ENCODE assay signal across 19 cellular contexts in the genomic region with DNA sequence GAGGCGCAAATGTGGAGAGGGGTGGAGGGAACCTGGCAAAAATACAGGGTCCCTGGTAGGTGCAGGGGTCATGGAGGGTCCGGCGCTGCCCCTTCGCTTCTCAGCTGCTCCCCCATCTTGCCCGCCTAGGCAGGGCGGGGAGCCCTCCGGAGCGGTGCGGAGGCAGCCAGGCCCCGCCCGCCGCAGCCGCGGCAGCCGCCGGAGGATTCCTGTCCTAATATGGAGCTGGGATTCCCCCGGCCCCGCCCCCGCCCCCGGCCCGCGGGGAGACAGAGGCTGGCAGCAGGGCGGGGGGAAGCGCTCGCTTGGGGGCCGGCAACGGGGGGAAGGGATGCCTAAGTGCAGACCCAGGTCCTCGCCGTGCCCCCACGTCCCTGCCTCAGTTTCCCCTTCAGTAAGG. TPM values are rescaled to one million over a fixed set of nuclear protein-coding genes. Genes with fewer than 3 reads are reported as not detected.
DNase-seq lines count a peak whose midpoint lies in the region; ATAC-seq and TF ChIP-seq lines count a peak whose summit lies in the region.
"Had no signal": no experiment of that assay in that cellular context is flagged by ENCODE, and none has a peak within 500 bp of the region (broad histone marks: within the 10 kb centered on the region; RNA-seq: fewer than 3 reads in every experiment).

No MANE protein-coding gene starts in this region.

- H3K27ac Mint-ChIP-seq in activated CD4-positive, alpha-beta T cell treated with anti-CD3 and anti-CD28 coated beads for 36 hours = no peak overlapping the region
- H3K27ac Mint-ChIP-seq: stimulated activated effector memory CD8-positive, alpha-beta T cell treated with anti-CD3 and anti-CD28 coated beads, Interleukin-12 subunit alpha, Interleukin-12 subunit beta, amount 100 ng/mL, for 72 hours; T-helper 17 cell had no signal

- no peak for TF ChIP-seq CTCF in dorsolateral prefrontal cortex (IDR thresholded peaks at IDR 0.05 in 54 of 56, conservative IDR thresholded peaks at IDR 0.05 in 2 of 56; ENCODE audit: low read depth in 1 of 56, partially characterized antibody in 56 of 56)

- H3K9me3 Mint-ChIP-seq in activated CD4-positive, alpha-beta T cell treated with anti-CD3 and anti-CD28 coated beads for 36 hours (ENCODE audit: low read depth) = peaks cover 6% of the 10 kb centered on the region

- intact Hi-C loops in activated CD4-positive, alpha-beta T cell treated with anti-CD3 and anti-CD28 coated beads for 36 hours (cut with DNase I, micrococcal nuclease) = loop anchor here in 1 of 2 experiments (2.0 to 5.0 kb wide), 2 partner anchors 197 to 422 kb away; partner anchors contain the start of genes RBM14 and RCE1
- intact Hi-C loops in dorsolateral prefrontal cortex (cut with DNase I) = loop anchor here in 1 of 2 donors (10.0 kb wide), 1 partner anchor 425 kb away; the partner anchor contains the start of gene RCE1
- intact Hi-C loops in posterior cingulate gyrus (cut with DNase I) = no loop called here

- CTCF ChIA-PET in activated CD4-positive, alpha-beta T cell treated with anti-CD3 and anti-CD28 coated beads for 36 hours (lab: Charles Lee) = interaction anchor here (0.9 to 1.6 kb wide), 3 partner anchors 20 to 35 kb away, joined by 3 to 5 read pairs (median 5); no protein-coding TSS in a partner anchor

- peaks cover 33% of the 10 kb centered on the region for H3K4me1 Mint-ChIP-seq in activated CD4-positive, alpha-beta T cell treated with anti-CD3 and anti-CD28 coated beads for 36 hours
- H3K4me1 Mint-ChIP-seq: T-helper 17 cell had no signal

- H3K4me3 Mint-ChIP-seq in activated CD4-positive, alpha-beta T cell treated with anti-CD3 and anti-CD28 coated beads for 36 hours = no peak overlapping the region
- H3K4me3 Mint-ChIP-seq: stimulated activated effector memory CD8-positive, alpha-beta T cell treated with anti-CD3 and anti-CD28 coated beads, Interleukin-12 subunit alpha, Interleukin-12 subunit beta, amount 100 ng/mL, for 72 hours; T-helper 17 cell had no signal

- DNase-seq in activated CD4-positive, alpha-beta T cell treated with anti-CD3 and anti-CD28 coated beads for 36 hours = peak; percentile 42
- no peak for DNase-seq in activated CD4-positive, alpha-beta T cell treated with anti-CD3 and anti-CD28 coated beads for 1 hour
- DNase-seq in NCI-H2171 (lab: John Stamatoyannopoulos, UW) (peak; percentile 68), dorsolateral prefrontal cortex (peak in 7 of 10 donors; percentile 33 to 80 (median 46)), posterior cingulate gyrus (peak in 7 of 10 donors; percentile 34 to 92 (median 47)), GM19240 (ENCODE audit: insufficient read length, low spot score) (no peak), DMS114 treated with DMSO at 0.1 percent for 48 hours (lab: John Stamatoyannopoulos, UW; ENCODE audit: unreplicated experiment) (no peak), putamen (ENCODE audit: low spot score) (no peak)
- DNase-seq: activated CD4-positive, alpha-beta T cell treated with anti-CD3 and anti-CD28 coated beads, Interleukin-2, amount 50 U/mL, for 48 hours; gastrocnemius medialis; left colon; NCI-H226; RPMI8226; stimulated activated CD4-positive, alpha-beta T cell treated with anti-CD3 and anti-CD28 coated beads, Interleukin-2, amount 100 ng/mL, for 48 hours; T-helper 17 cell had no signal

- H3K4me3 ChIP-seq in dorsolateral prefrontal cortex = peak overlapping the region in 52 of 59 donors; percentile 0 to 64 (median 50)

- H3K27me3 Mint-ChIP-seq in activated CD4-positive, alpha-beta T cell treated with anti-CD3 and anti-CD28 coated beads for 36 hours = peaks cover 51% of the 10 kb centered on the region

- ATAC-seq in activated CD4-positive, alpha-beta T cell treated with anti-CD3 and anti-CD28 coated beads for 36 hours = no peak
- ATAC-seq: gastrocnemius medialis; left colon; stimulated activated effector memory CD8-positive, alpha-beta T cell treated with anti-CD3 and anti-CD28 coated beads, Interleukin-12 subunit alpha, Interleukin-12 subunit beta, amount 100 ng/mL, for 72 hours; T-helper 17 cell had no signal

- POLR2A ChIA-PET in activated CD4-positive, alpha-beta T cell treated with anti-CD3 and anti-CD28 coated beads for 36 hours (lab: Charles Lee) = no interaction called here

- no peaks in the 10 kb centered on the region for H3K36me3 Mint-ChIP-seq in activated CD4-positive, alpha-beta T cell treated with anti-CD3 and anti-CD28 coated beads for 36 hours (ENCODE audit: low read depth)

- peak overlapping the region in 4 of 59 donors; percentile 38 to 81 (median 46) for H3K27ac ChIP-seq in dorsolateral prefrontal cortex
- H3K27ac ChIP-seq: gastrocnemius medialis had no signal

- peaks cover 0 to 9% (median 0%) of the 10 kb centered on the region in 45 donors for H3K27me3 ChIP-seq in dorsolateral prefrontal cortex
- H3K27me3 ChIP-seq: ascending aorta had no signal

RNA-seq across cellular contexts. Expression of gene NPAS4, which starts 1.0 kb away (rescaled TPM):
- under 1 TPM; 0.07 TPM for total RNA-seq in activated CD4-positive, alpha-beta T cell treated with anti-CD3 and anti-CD28 coated beads for 36 hours
- total RNA-seq in dorsolateral prefrontal cortex = 100 to 1,000 TPM in 3 of 120 experiments, 10 to 100 TPM in 2, 1 to 10 TPM in 23, under 1 TPM in 49, not detected in 43; 0.13 to 188 (median 0.67) TPM
- total RNA-seq: gastrocnemius medialis, LHCN-M2, renal cortical epithelial cell, T-helper 17 cell had no signal

RNA-seq across cellular contexts. Expression of gene MRPL11, which starts 18.8 kb away (rescaled TPM):
- total RNA-seq in activated CD4-positive, alpha-beta T cell treated with anti-CD3 and anti-CD28 coated beads for 36 hours = 100 to 1,000 TPM; 115 to 120 TPM
- total RNA-seq in dorsolateral prefrontal cortex = 10 to 100 TPM; 10.0 to 26.4 (median 18.3) TPM

RNA-seq across cellular contexts. Expression of gene PELI3, which starts 46.9 kb away (rescaled TPM):
- total RNA-seq in activated CD4-positive, alpha-beta T cell treated with anti-CD3 and anti-CD28 coated beads for 36 hours = 1 to 10 TPM; 5.7 to 7.0 TPM
- 10 to 100 TPM; 33.1 to 92.5 (median 61.0) TPM for total RNA-seq in dorsolateral prefrontal cortex

RNA-seq across cellular contexts. Expression of gene SLC29A2, which starts 48.3 kb away (rescaled TPM):
- total RNA-seq in activated CD4-positive, alpha-beta T cell treated with anti-CD3 and anti-CD28 coated beads for 36 hours = 10 to 100 TPM; 13.6 to 14.4 TPM
- total RNA-seq in dorsolateral prefrontal cortex = 10 to 100 TPM in 35 of 120 experiments, 1 to 10 TPM in 85; 5.3 to 16.6 (median 9.0) TPM
- total RNA-seq: ascending aorta, LHCN-M2 had no signal

Comparison
In these comparisons a context has a peak if more than half of its experiments do, and no peak if none do; other contexts are left out.
1. DNase-seq: peak in activated CD4-positive, alpha-beta T cell treated with anti-CD3 and anti-CD28 coated beads for 36 hours (single experiment), NCI-H2171 (single experiment), dorsolateral prefrontal cortex (7 of 10) and posterior cingulate gyrus (7 of 10); none in activated CD4-positive, alpha-beta T cell treated with anti-CD3 and anti-CD28 coated beads for 1 hour (single experiment), GM19240 (single experiment), DMS114 treated with DMSO at 0.1 percent for 48 hours (single experiment) and putamen (single experiment).
2. RNA of gene MRPL11, which starts 18.8 kb away (total RNA-seq): 115 to 120 TPM in activated CD4-positive, alpha-beta T cell treated with anti-CD3 and anti-CD28 coated beads for 36 hours; 10.0 to 26.4 TPM in dorsolateral prefrontal cortex; every median in the first group is over 4 times any median in the second.
3. RNA of gene PELI3, which starts 46.9 kb away (total RNA-seq): 33.1 to 92.5 TPM in dorsolateral prefrontal cortex; 5.7 to 7.0 TPM in activated CD4-positive, alpha-beta T cell treated with anti-CD3 and anti-CD28 coated beads for 36 hours; every median in the first group is over 4 times any median in the second.